Comparison of ENCODE assay signal across 8 cellular contexts in the genomic region with DNA sequence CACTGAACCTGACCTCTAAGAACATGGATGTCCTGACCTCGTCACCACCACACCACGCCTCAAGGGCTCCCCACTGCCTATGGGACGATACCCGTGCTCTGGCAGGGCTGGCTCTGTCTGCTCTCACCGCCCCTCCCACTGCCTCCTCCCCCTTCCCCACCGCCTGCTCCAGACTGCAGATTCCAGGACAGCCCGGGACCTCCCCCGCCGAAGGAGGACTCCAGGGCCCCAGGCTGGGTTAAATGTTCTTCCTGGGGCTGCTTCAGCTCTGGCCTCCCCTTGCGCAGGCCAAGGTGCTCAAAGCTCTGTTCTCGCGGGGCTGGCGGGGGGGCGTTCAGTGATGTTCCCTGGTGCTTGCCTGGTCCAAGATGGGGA. TPM values are rescaled to one million over a fixed set of nuclear protein-coding genes. Genes with fewer than 3 reads are reported as not detected.
DNase-seq lines count a peak whose midpoint lies in the region; ATAC-seq, FAIRE-seq and TF ChIP-seq lines count a peak whose summit lies in the region.

No MANE protein-coding gene starts in this region.

- FAIRE-seq in kidney (lab: Jason Lieb, UNC), result no peak

- TF ChIP-seq CTCF in astrocyte of the cerebellum (IDR thresholded peaks at IDR 0.05; ENCODE audit: low read depth, low read length, missing control alignments) (no peak), kidney (IDR thresholded peaks at IDR 0.05; ENCODE audit: borderline replicate concordance, extremely low read depth, insufficient read depth) (no peak), thyroid gland (IDR thresholded peaks at IDR 0.05) (no peak)

- no peak overlapping the region for H3K9ac ChIP-seq in kidney (ENCODE audit: low read length in 2 of 2)

- H3K36me3 ChIP-seq in kidney (ENCODE audit: control insufficient read depth in 1 of 2, insufficient read depth in 2 of 2, low read length in 2 of 2), result no peaks in the 10 kb centered on the region
- no peaks in the 10 kb centered on the region for H3K36me3 ChIP-seq in thyroid gland

- no peak overlapping the region for H3K27ac ChIP-seq in kidney (ENCODE audit: low read depth in 2 of 2, low read length in 2 of 2)
- no peak overlapping the region for H3K27ac ChIP-seq in thyroid gland

- H3K27me3 ChIP-seq in thyroid gland, result peaks cover 7% of the 10 kb centered on the region

- TF ChIP-seq POLR2A in GM18505 (IDR thresholded peaks at IDR 0.05; ENCODE audit: borderline replicate concordance, extremely low read depth, insufficient read depth, insufficient read length) (no peak), thyroid gland (IDR thresholded peaks at IDR 0.05) (no peak)

- WGBS in thyroid gland, 2 donors, result 3% methylated on average over 4 to 14 of the region's 14 CpGs

- H3K9me3 ChIP-seq in kidney (ENCODE audit: control insufficient read depth in 1 of 2, low read length in 2 of 2) (no peaks in the 10 kb centered on the region), thyroid gland (no peaks in the 10 kb centered on the region)

- in situ Hi-C loops in astrocyte of the cerebellum (cut with HindIII; ENCODE audit: low sequenced_read_pairs), result no loop called here

- DNase-seq in HuH-7.5 (ENCODE audit: low spot score) (peak; percentile 87), astrocyte of the cerebellum (ENCODE audit: low read depth) (no peak), kidney (peak; percentile 79), thyroid gland (peak; percentile 28 to 48), SIG-M5 (lab: John Stamatoyannopoulos, UW) (no peak), GDM1 (lab: John Stamatoyannopoulos, UW) (no peak)

- intact Hi-C loops in kidney (cut with DNase I), result loop anchor here (10.0 kb wide), 1 partner anchor 122 kb away; a partner anchor contains a TSS
- intact Hi-C loops in thyroid gland (cut with DNase I), result loop anchor here (5.0 kb wide), 1 partner anchor 130 kb away; no protein-coding TSS in a partner anchor

- peak; percentile 16 for ATAC-seq in GM18505 (IDR thresholded peaks at IDR 0.05; ENCODE audit: unreplicated experiment)
- ATAC-seq in GM19328 (IDR thresholded peaks at IDR 0.05; ENCODE audit: unreplicated experiment), result no peak

- H3K4me1 ChIP-seq in kidney (ENCODE audit: control insufficient read depth in 1 of 2, insufficient read depth in 1 of 2, low read depth in 1 of 2, low read length in 2 of 2), result peaks cover 0 to 37% of the 10 kb centered on the region in 2 donors
- peaks cover 11 to 43% of the 10 kb centered on the region in 2 donors for H3K4me1 ChIP-seq in thyroid gland

- H3K4me3 ChIP-seq in astrocyte of the cerebellum (ENCODE audit: low read depth, low read length) (peak overlapping the region; percentile 27), kidney (ENCODE audit: low read length in 2 of 2) (peak overlapping the region in 1 of 2 donors; percentile 37), thyroid gland (replicated peaks in 1 of 3) (peak overlapping the region in 1 of 3 donors; percentile 11)

RNA-seq across cellular contexts. Expression of a gene that starts 3.1 kb away (rescaled TPM):
- total RNA-seq in kidney, result not detected
- polyA plus RNA-seq in kidney (ENCODE audit: insufficient read depth, low read depth, low replicate concordance), result not detected
- under 1 TPM in 2 of 4 donors, not detected in 2; 0.54 to 0.63 TPM for total RNA-seq in thyroid gland

RNA-seq across cellular contexts. Expression of a gene that starts 4.0 kb away (rescaled TPM):
- total RNA-seq in kidney (238 TPM), thyroid gland (100 to 1,000 TPM in 1 of 4 donors, 10 to 100 TPM in 3; 73.8 to 146 (median 81.6) TPM)
- 405 TPM for polyA plus RNA-seq in kidney (ENCODE audit: insufficient read depth, low read depth, low replicate concordance)

RNA-seq across cellular contexts. Expression of a gene that starts 13.1 kb away (rescaled TPM):
- total RNA-seq in kidney, result 34.9 TPM
- polyA plus RNA-seq in kidney (ENCODE audit: insufficient read depth, low read depth, low replicate concordance), result 14.3 TPM
- 10 to 100 TPM; 19.0 to 38.4 (median 27.4) TPM for total RNA-seq in thyroid gland

RNA-seq across cellular contexts. Expression of a gene that starts 24.9 kb away (rescaled TPM):
- 15.3 TPM for total RNA-seq in kidney
- polyA plus RNA-seq in kidney (ENCODE audit: insufficient read depth, low read depth, low replicate concordance), result 36.0 TPM
- total RNA-seq in thyroid gland, result 10 to 100 TPM in 3 of 4 donors, 1 to 10 TPM in 1; 6.1 to 38.7 (median 25.0) TPM

RNA-seq across cellular contexts. Expression of a gene that starts 25.1 kb away (rescaled TPM):
- total RNA-seq in kidney, result 151 TPM
- polyA plus RNA-seq in kidney (ENCODE audit: insufficient read depth, low read depth, low replicate concordance), result 40.0 TPM
- 100 to 1,000 TPM; 101 to 148 (median 109) TPM for total RNA-seq in thyroid gland

Comparison
In these comparisons a context has a peak if more than half of its experiments do, and no peak if none do; other contexts are left out.
1. DNase-seq: peak in HuH-7.5 (single experiment), kidney (single experiment) and thyroid gland (2 of 2); none in astrocyte of the cerebellum (single experiment), SIG-M5 (single experiment) and GDM1 (single experiment).